Comparison of ENCODE assay signal across 11 cellular contexts in the genomic region with DNA sequence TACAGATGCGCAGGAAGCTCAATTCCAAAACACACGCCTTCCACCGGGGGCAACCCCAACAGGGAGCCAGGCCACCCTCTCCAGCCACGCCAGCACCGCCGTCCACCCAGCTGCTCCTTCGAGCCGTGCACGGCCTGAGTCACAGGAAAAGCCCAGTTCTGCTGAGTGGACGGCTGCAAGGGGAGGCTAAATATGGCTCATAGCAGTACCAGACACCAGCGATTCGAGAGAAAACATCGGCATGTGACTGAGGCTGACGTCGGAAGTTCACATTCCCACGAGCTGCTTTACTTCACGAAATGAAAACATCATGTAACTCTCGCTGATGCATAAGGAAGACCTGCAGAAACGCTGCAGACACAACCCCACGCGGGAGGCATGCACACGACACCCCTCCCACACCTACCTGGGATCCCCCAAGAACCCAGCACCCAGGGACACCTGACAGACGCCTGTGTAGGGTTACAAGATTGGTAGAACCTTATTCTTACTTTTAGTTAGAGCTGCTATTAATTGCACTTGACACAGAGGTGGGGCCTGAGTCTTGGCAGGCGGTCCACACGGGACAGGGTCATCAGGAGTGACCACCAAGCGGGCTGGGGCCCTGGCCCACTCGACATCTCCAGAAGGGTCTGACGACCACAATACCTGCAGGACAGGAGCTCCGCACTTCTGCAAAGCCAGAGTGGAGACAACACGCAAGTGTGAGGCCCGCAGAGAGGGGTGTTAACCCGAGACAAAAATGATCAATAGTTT.
DNase-seq lines count a peak whose midpoint lies in the region; TF ChIP-seq lines count a peak whose summit lies in the region.
"Had no signal": no experiment of that assay in that cellular context is flagged by ENCODE, and none has a peak within 500 bp of the region (broad histone marks: within the 10 kb centered on the region; RNA-seq: fewer than 3 reads in every experiment).

No MANE protein-coding gene starts in this region.

- H3K27ac ChIP-seq in liver (ENCODE audit: low read depth in 1 of 2, low read length in 2 of 2): peak overlapping the region in 1 of 2 donors; percentile 8
- peak overlapping the region; percentile 63 for H3K27ac ChIP-seq in smooth muscle cell (ENCODE audit: low read depth)
- H3K27ac ChIP-seq in GM23248: no peak overlapping the region

- H3K4me1 ChIP-seq in liver (ENCODE audit: control insufficient read depth in 4 of 4, insufficient read depth in 4 of 4, low read length in 3 of 4) (peaks cover 0 to 5% (median 3%) of the 10 kb centered on the region in 4 donors), smooth muscle cell (ENCODE audit: low read depth) (peaks cover 14% of the 10 kb centered on the region), GM23248 (ENCODE audit: insufficient read depth) (peaks cover 22% of the 10 kb centered on the region)

- in situ Hi-C loops in SK-MEL-5 (cut with HindIII; ENCODE audit: low pct_unique_long_range_greater_than_20kb, low sequenced_read_pairs) (no loop called here), GM23248 (cut with MboI) (no loop called here)

- H3K9me3 ChIP-seq in liver (ENCODE audit: control insufficient read depth in 4 of 4, low read length in 3 of 4): no peaks in the 10 kb centered on the region
- no peaks in the 10 kb centered on the region for H3K9me3 ChIP-seq in smooth muscle cell (replicated peaks; ENCODE audit: low read depth)
- H3K9me3 ChIP-seq in GM23248 (ENCODE audit: low read depth): no peaks in the 10 kb centered on the region

- H3K4me3 Mint-ChIP-seq in T-helper 2 cell treated with Interferon-gamma antibody and Interleukin-4, amounts not matched to agents 5 μg/mL and 100 μg/mL, for 36 hours: no peak overlapping the region

- H3F3A ChIP-seq in smooth muscle cell (ENCODE audit: low read depth): peaks cover 19% of the 10 kb centered on the region
- H3F3A ChIP-seq in GM23248 (ENCODE audit: insufficient read depth): peaks cover 9% of the 10 kb centered on the region; the same call in 1 of the 2 replicates

- H4K20me1 ChIP-seq in smooth muscle cell (ENCODE audit: low read depth) (peaks cover 100% of the 10 kb centered on the region), GM23248 (ENCODE audit: insufficient read depth) (peaks cover 80% of the 10 kb centered on the region; the same call in 1 of the 2 replicates)

- 86% methylated on average over 32 of the region's 32 CpGs for WGBS in liver
- WGBS in smooth muscle cell (ENCODE audit: low lambda C conversion rate): 78% methylated on average over 32 of the region's 32 CpGs
- 82 to 83% methylated on average over 30 to 32 of the region's 32 CpGs for WGBS in GM23248 (ENCODE audit: low coverage in 1 of 2, low lambda C conversion rate in 2 of 2, missing lambda C conversion rate in 2 of 2), 2 experiments

- H3K9me2 ChIP-seq in GM23248 (ENCODE audit: insufficient read depth): no peaks in the 10 kb centered on the region

- H3K9ac ChIP-seq in liver (ENCODE audit: low read depth in 1 of 2, low read length in 2 of 2): no peak overlapping the region
- no peak overlapping the region for H3K9ac ChIP-seq in smooth muscle cell (ENCODE audit: low read depth)
- no peak overlapping the region for H3K9ac ChIP-seq in GM23248

- H3K36me3 ChIP-seq in liver (ENCODE audit: control insufficient read depth in 4 of 4, insufficient read depth in 3 of 4, low read depth in 1 of 4, low read length in 3 of 4) (peaks cover 0 to 5% (median under 1%) of the 10 kb centered on the region in 4 donors), smooth muscle cell (ENCODE audit: low read depth) (no peaks in the 10 kb centered on the region), GM23248 (ENCODE audit: low read depth) (no peaks in the 10 kb centered on the region)

- peaks cover 35% of the 10 kb centered on the region for H3K4me1 Mint-ChIP-seq in T-helper 2 cell treated with Interferon-gamma antibody and Interleukin-4, amounts not matched to agents 5 μg/mL and 100 μg/mL, for 36 hours (ENCODE audit: low read depth)

- H3K27ac Mint-ChIP-seq in T-helper 2 cell treated with Interferon-gamma antibody and Interleukin-4, amounts not matched to agents 5 μg/mL and 100 μg/mL, for 36 hours: no peak overlapping the region

- H2AFZ ChIP-seq in smooth muscle cell (ENCODE audit: low read depth): no peak overlapping the region
- no peak overlapping the region for H2AFZ ChIP-seq in GM23248

- H3K79me2 ChIP-seq in smooth muscle cell (ENCODE audit: low read depth): peaks cover 100% of the 10 kb centered on the region
- H3K79me2 ChIP-seq in GM23248 (ENCODE audit: insufficient read depth): peaks cover 100% of the 10 kb centered on the region

- peaks cover 25% of the 10 kb centered on the region for H3K36me3 Mint-ChIP-seq in T-helper 2 cell treated with Interferon-gamma antibody and Interleukin-4, amounts not matched to agents 5 μg/mL and 100 μg/mL, for 36 hours (ENCODE audit: low read depth)

- H3K4me3 ChIP-seq in liver (ENCODE audit: low read depth in 1 of 3, low read length in 3 of 3): no peak overlapping the region
- no peak overlapping the region for H3K4me3 ChIP-seq in smooth muscle cell
- H3K4me3 ChIP-seq in GM23248: no peak overlapping the region

- TF ChIP-seq RAD21 in liver (IDR thresholded peaks at IDR 0.05): no peak

- H3K9me3 Mint-ChIP-seq in T-helper 2 cell treated with Interferon-gamma antibody and Interleukin-4, amounts not matched to agents 5 μg/mL and 100 μg/mL, for 36 hours: no peaks in the 10 kb centered on the region

- TF ChIP-seq CTCF in liver (IDR thresholded peaks at IDR 0.05; ENCODE audit: low read depth, low read length, missing input control) (no peak), smooth muscle cell (IDR thresholded peaks at IDR 0.05; ENCODE audit: borderline replicate concordance, insufficient read depth, poor library complexity, severe bottlenecking) (no peak)

- peak overlapping the region; percentile 44 for H3K4me2 ChIP-seq in smooth muscle cell
- no peak overlapping the region for H3K4me2 ChIP-seq in GM23248 (ENCODE audit: unreplicated experiment)

- H3K27me3 ChIP-seq in liver (ENCODE audit: control insufficient read depth in 4 of 4, insufficient read depth in 4 of 4, low read length in 3 of 4) (no peaks in the 10 kb centered on the region), smooth muscle cell (ENCODE audit: low read depth) (no peaks in the 10 kb centered on the region), GM23248 (replicated peaks; ENCODE audit: insufficient read depth) (no peaks in the 10 kb centered on the region)

- no peaks in the 10 kb centered on the region for H3K27me3 Mint-ChIP-seq in T-helper 2 cell treated with Interferon-gamma antibody and Interleukin-4, amounts not matched to agents 5 μg/mL and 100 μg/mL, for 36 hours (ENCODE audit: low read depth)

- peak; percentile 58 for DNase-seq in SK-MEL-5 (ENCODE audit: low read depth, low spot score)
- peak; percentile 64 for DNase-seq in epidermal melanocyte (ENCODE audit: insufficient read length, low spot score)
- no peak for DNase-seq in smooth muscle cell (lab: John Stamatoyannopoulos, UW; ENCODE audit: unreplicated experiment)
- DNase-seq in T-helper 2 cell treated with Interferon-gamma antibody and Interleukin-4, amounts not matched to agents 5 μg/mL and 100 μg/mL, for 36 hours (ENCODE audit: low spot score): no peak
- DNase-seq in GM23248: no peak
- DNase-seq in OCI-M2 (lab: John Stamatoyannopoulos, UW; ENCODE audit: unreplicated experiment): no peak
- no peak for DNase-seq in GM19238 (ENCODE audit: insufficient read length, low spot score)
- DNase-seq: KG1, NCI-H774, T-helper 9 cell had no signal

TF ChIP-seq in liver, 16 proteins besides CTCF, POLR2A, EP300 and RAD21:
- TF ChIP-seq, protein P1, sequence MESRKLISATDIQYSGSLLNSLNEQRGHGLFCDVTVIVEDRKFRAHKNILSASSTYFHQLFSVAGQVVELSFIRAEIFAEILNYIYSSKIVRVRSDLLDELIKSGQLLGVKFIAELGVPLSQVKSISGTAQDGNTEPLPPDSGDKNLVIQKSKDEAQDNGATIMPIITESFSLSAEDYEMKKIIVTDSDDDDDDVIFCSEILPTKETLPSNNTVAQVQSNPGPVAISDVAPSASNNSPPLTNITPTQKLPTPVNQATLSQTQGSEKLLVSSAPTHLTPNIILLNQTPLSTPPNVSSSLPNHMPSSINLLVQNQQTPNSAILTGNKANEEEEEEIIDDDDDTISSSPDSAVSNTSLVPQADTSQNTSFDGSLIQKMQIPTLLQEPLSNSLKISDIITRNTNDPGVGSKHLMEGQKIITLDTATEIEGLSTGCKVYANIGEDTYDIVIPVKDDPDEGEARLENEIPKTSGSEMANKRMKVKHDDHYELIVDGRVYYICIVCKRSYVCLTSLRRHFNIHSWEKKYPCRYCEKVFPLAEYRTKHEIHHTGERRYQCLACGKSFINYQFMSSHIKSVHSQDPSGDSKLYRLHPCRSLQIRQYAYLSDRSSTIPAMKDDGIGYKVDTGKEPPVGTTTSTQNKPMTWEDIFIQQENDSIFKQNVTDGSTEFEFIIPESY (IDR thresholded peaks at IDR 0.05): no peak
- peak; percentile 8 for TF ChIP-seq NR2F2 (IDR thresholded peaks at IDR 0.05)

Comparison
In these comparisons a context has a peak if more than half of its experiments do, and no peak if none do; other contexts are left out.
1. DNase-seq: peak in SK-MEL-5 (single experiment) and epidermal melanocyte (single experiment); none in smooth muscle cell (single experiment), T-helper 2 cell treated with Interferon-gamma antibody and Interleukin-4, amounts not matched to agents 5 μg/mL and 100 μg/mL, for 36 hours (single experiment), GM23248 (single experiment), OCI-M2 (single experiment) and GM19238 (single experiment).